Comparison of ENCODE assay signal across 8 cellular contexts in the genomic region with DNA sequence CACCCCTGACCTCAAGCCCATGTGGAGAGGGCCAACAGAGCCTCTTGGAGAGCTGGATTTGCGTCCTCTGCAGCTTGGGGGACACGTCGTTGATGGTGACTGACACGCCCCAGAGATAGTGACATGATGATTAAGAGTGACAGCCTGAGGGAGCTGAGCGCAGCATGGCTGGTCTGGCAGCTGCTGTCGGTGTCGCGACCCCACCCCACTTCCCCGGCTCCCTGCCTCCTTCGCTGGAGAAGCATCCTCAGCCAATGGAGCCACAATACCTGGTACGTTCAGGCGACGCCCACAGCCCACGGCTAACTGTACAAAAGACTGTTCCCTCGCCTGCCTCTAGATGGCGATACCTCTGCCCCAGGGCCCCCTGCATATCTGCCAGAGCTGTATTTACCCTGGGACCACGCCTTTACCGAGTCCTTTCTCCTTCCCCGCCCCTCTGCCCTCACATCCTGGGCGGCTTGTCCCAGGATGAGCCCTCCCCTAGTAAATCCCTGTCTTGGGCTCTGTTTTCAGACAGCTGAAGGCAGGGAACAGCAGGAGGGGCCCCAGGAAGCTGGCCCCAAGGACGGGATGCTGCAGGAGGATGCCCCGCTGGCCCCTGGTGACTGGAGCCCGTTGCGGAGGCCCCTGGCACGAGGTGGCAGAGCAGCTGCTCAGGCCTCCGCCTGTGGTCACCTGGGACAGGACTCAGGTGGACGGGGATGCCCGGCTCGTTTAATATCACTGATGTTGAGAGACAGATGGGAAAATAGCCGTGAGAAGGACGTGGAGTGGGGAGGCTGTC.
A peak's percentile ranks its signal among the peaks of the same experiment; 100 is the strongest.
DNase-seq lines count a peak whose midpoint lies in the region; ATAC-seq and TF ChIP-seq lines count a peak whose summit lies in the region.

No MANE protein-coding gene starts in this region.

- H3K27me3 ChIP-seq in hepatocyte, result no peaks in the 10 kb centered on the region

- 29% methylated on average over 31 of the region's 31 CpGs for WGBS in hepatocyte (ENCODE audit: low lambda C conversion rate, missing lambda C conversion rate)

- H3K4me1 ChIP-seq in hepatocyte (ENCODE audit: insufficient read depth), result peaks cover 18% of the 10 kb centered on the region

- no peak overlapping the region for H3K27ac ChIP-seq in hepatocyte

- no peak overlapping the region for H3K4me3 ChIP-seq in hepatocyte

- no peaks in the 10 kb centered on the region for H3K79me2 ChIP-seq in hepatocyte

- H4K20me1 ChIP-seq in hepatocyte (ENCODE audit: insufficient read depth, poor library complexity, severe bottlenecking), result no peaks in the 10 kb centered on the region

- no peak for ATAC-seq in HG02798 (IDR thresholded peaks at IDR 0.05; ENCODE audit: poor library complexity, unreplicated experiment)

- TF ChIP-seq CTCF in AG09319 (IDR thresholded peaks at IDR 0.05; ENCODE audit: low read depth, low read length) (peak; percentile 81), hepatocyte (IDR thresholded peaks at IDR 0.05; ENCODE audit: poor library complexity) (peak; percentile 77)

- H2AFZ ChIP-seq in hepatocyte, result peak overlapping the region; percentile 53

- H3K36me3 ChIP-seq in hepatocyte (replicated peaks; ENCODE audit: insufficient read depth, low read depth), result no peaks in the 10 kb centered on the region

- no peaks in the 10 kb centered on the region for H3K9me3 ChIP-seq in hepatocyte (ENCODE audit: low read depth)

- H3K9me2 ChIP-seq in hepatocyte (replicated peaks; ENCODE audit: insufficient read depth), result no peaks in the 10 kb centered on the region

- DNase-seq in AG09319 (ENCODE audit: extremely low read depth, low read depth) (no peak), GM19238 (ENCODE audit: insufficient read length, low spot score) (peak; percentile 79), NCI-H128 (lab: John Stamatoyannopoulos, UW; ENCODE audit: unreplicated experiment) (peak; percentile 29), T-helper 2 cell (peak; percentile 20 to 73 (median 57)), anterior cingulate cortex (lab: John Stamatoyannopoulos, UW) (peak in 41 of 58 donors; percentile 4 to 60 (median 27)), hepatocyte (ENCODE audit: low spot score) (peak; percentile 86), retina (peak; percentile 92)

- peak overlapping the region; percentile 81 for H3K4me2 ChIP-seq in hepatocyte
